Comparison of ENCODE assay signal across 17 cellular contexts in the genomic region with DNA sequence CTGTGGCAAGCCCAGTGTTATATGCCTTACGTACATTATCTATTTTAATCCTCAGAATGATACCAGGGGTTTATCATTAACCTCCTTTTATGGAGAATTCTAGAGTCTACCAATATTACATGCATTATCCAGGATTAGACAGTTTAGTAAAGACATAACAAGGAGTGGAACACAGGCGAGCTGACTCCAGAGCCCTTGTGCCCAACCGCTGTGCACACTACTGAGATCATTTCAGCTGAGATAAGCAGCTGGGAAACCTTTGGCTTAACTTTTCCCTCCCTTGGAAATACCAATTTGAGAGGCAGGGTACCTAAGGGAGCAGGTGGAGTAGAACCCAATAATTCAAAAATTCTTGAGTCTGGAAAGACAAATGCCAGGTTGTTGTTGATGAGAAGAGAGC. TPM values are rescaled to one million over a fixed set of nuclear protein-coding genes. Genes with fewer than 3 reads are reported as not detected.
A peak's percentile ranks its signal among the peaks of the same experiment; 100 is the strongest.
DNase-seq lines count a peak whose midpoint lies in the region; ATAC-seq, FAIRE-seq and TF ChIP-seq lines count a peak whose summit lies in the region.
"Had no signal": no experiment of that assay in that cellular context is flagged by ENCODE, and none has a peak within 500 bp of the region (broad histone marks: within the 10 kb centered on the region; RNA-seq: fewer than 3 reads in every experiment).

No MANE protein-coding gene starts in this region.

- H3K36me3 Mint-ChIP-seq in activated T-cell treated with anti-CD3 and anti-CD28 coated beads, Interleukin-2, amount 50 U/mL, for 24 hours (ENCODE audit: low read depth): no peaks in the 10 kb centered on the region
- H3K36me3 Mint-ChIP-seq in activated T-cell treated with anti-CD3 and anti-CD28 coated beads, Interleukin-2, amount 50 U/mL, for 72 hours (ENCODE audit: insufficient read depth in 2 of 2): no peaks in the 10 kb centered on the region
- no peaks in the 10 kb centered on the region for H3K36me3 Mint-ChIP-seq in dendritic cell treated with granulocyte-macrophage colony-stimulating factor and Interleukin-4, amounts not matched to agents 40 ng/mL and 50 ng/mL, for 4 days (ENCODE audit: low read depth)
- H3K36me3 Mint-ChIP-seq: CD8-positive, alpha-beta memory T cell had no signal

- 28 to 63% (median 45%) methylated on average over 3 of the region's 3 CpGs for WGBS in small intestine, 3 donors
- WGBS in gastroesophageal sphincter (ENCODE audit: low coverage in 1 of 2), 2 donors: 94 to 97% methylated on average over 1 to 3 of the region's 3 CpGs

- H3K4me1 Mint-ChIP-seq in activated T-cell treated with anti-CD3 and anti-CD28 coated beads, Interleukin-2, amount 50 U/mL, for 24 hours (ENCODE audit: low read depth): peaks cover 75% of the 10 kb centered on the region
- H3K4me1 Mint-ChIP-seq in activated T-cell treated with anti-CD3 and anti-CD28 coated beads, Interleukin-2, amount 50 U/mL, for 72 hours (ENCODE audit: low read depth): peaks cover 75% of the 10 kb centered on the region
- peaks cover 86% of the 10 kb centered on the region for H3K4me1 Mint-ChIP-seq in dendritic cell treated with granulocyte-macrophage colony-stimulating factor and Interleukin-4, amounts not matched to agents 40 ng/mL and 50 ng/mL, for 4 days (ENCODE audit: low read depth)

- H3K27ac Mint-ChIP-seq in activated T-cell treated with anti-CD3 and anti-CD28 coated beads, Interleukin-2, amount 50 U/mL, for 24 hours: peak overlapping the region; percentile 47
- no peak overlapping the region for H3K27ac Mint-ChIP-seq in activated T-cell treated with anti-CD3 and anti-CD28 coated beads, Interleukin-2, amount 50 U/mL, for 72 hours
- peak overlapping the region; percentile 51 for H3K27ac Mint-ChIP-seq in dendritic cell treated with granulocyte-macrophage colony-stimulating factor and Interleukin-4, amounts not matched to agents 40 ng/mL and 50 ng/mL, for 4 days

- no peaks in the 10 kb centered on the region for H3K9me3 ChIP-seq in small intestine (ENCODE audit: control insufficient read depth, low read depth)
- H3K9me3 ChIP-seq in gastroesophageal sphincter: no peaks in the 10 kb centered on the region
- H3K9me3 ChIP-seq: A549 had no signal

- TF ChIP-seq POLR2A in gastroesophageal sphincter (IDR thresholded peaks at IDR 0.05): no peak

- H3K27me3 ChIP-seq in small intestine (ENCODE audit: control insufficient read depth in 2 of 2, insufficient read depth in 2 of 2, low read length in 2 of 2) (no peaks in the 10 kb centered on the region), gastroesophageal sphincter (no peaks in the 10 kb centered on the region)
- H3K27me3 ChIP-seq: BLaER1 had no signal

- H3K27ac ChIP-seq in small intestine (ENCODE audit: low read depth in 1 of 2, low read length in 1 of 2) (peak overlapping the region; percentile 35 to 88), gastroesophageal sphincter (no peak overlapping the region)
- H3K27ac ChIP-seq: A549 had no signal

- no peak for DNase-seq in activated T-cell treated with anti-CD3 and anti-CD28 coated beads, Interleukin-2, amount 50 U/mL, for 24 hours
- DNase-seq in activated T-cell treated with anti-CD3 and anti-CD28 coated beads, Interleukin-2, amount 50 U/mL, for 72 hours: no peak
- DNase-seq in GM18507 (ENCODE audit: extremely low spot score, insufficient read length, low read depth): no peak
- peak; percentile 73 for DNase-seq in small intestine
- no peak for DNase-seq in DMS53 (lab: John Stamatoyannopoulos, UW)
- DNase-seq: CD8-positive, alpha-beta memory T cell; KBM-7; NCI-H1105 treated with DMSO at 0.1 percent for 48 hours; NCI-H1694; NCI-H2107; NCI-H524 treated with DMSO at 0.1 percent for 48 hours; PC-3 had no signal

- intact Hi-C loops in dendritic cell treated with granulocyte-macrophage colony-stimulating factor and Interleukin-4, amounts not matched to agents 40 ng/mL and 50 ng/mL, for 4 days (cut with micrococcal nuclease): no loop called here

- no peak for ATAC-seq in activated T-cell treated with anti-CD3 and anti-CD28 coated beads, Interleukin-2, amount 50 U/mL, for 72 hours (replicated peaks in 1 of 2)
- ATAC-seq in gastroesophageal sphincter: no peak
- ATAC-seq: A549, HepG2, PC-3 had no signal

- no peaks in the 10 kb centered on the region for H3K9me3 Mint-ChIP-seq in activated T-cell treated with anti-CD3 and anti-CD28 coated beads, Interleukin-2, amount 50 U/mL, for 24 hours
- no peaks in the 10 kb centered on the region for H3K9me3 Mint-ChIP-seq in activated T-cell treated with anti-CD3 and anti-CD28 coated beads, Interleukin-2, amount 50 U/mL, for 72 hours
- H3K9me3 Mint-ChIP-seq in dendritic cell treated with granulocyte-macrophage colony-stimulating factor and Interleukin-4, amounts not matched to agents 40 ng/mL and 50 ng/mL, for 4 days: no peaks in the 10 kb centered on the region
- H3K9me3 Mint-ChIP-seq: CD8-positive, alpha-beta memory T cell had no signal

- H3K4me3 ChIP-seq in small intestine (ENCODE audit: low read depth in 1 of 2, low read length in 2 of 2) (no peak overlapping the region), gastroesophageal sphincter (no peak overlapping the region)
- H3K4me3 ChIP-seq: A549, BLaER1 had no signal

- no peak overlapping the region for H3K4me3 Mint-ChIP-seq in activated T-cell treated with anti-CD3 and anti-CD28 coated beads, Interleukin-2, amount 50 U/mL, for 24 hours
- no peak overlapping the region for H3K4me3 Mint-ChIP-seq in activated T-cell treated with anti-CD3 and anti-CD28 coated beads, Interleukin-2, amount 50 U/mL, for 72 hours
- H3K4me3 Mint-ChIP-seq in dendritic cell treated with granulocyte-macrophage colony-stimulating factor and Interleukin-4, amounts not matched to agents 40 ng/mL and 50 ng/mL, for 4 days: no peak overlapping the region

- FAIRE-seq in GM18507 (lab: Jason Lieb, UNC) (peak; percentile 5), small intestine (lab: Jason Lieb, UNC) (no peak)
- FAIRE-seq: A549, HepG2 had no signal

- H3K27me3 Mint-ChIP-seq in activated T-cell treated with anti-CD3 and anti-CD28 coated beads, Interleukin-2, amount 50 U/mL, for 24 hours: no peaks in the 10 kb centered on the region
- H3K27me3 Mint-ChIP-seq in activated T-cell treated with anti-CD3 and anti-CD28 coated beads, Interleukin-2, amount 50 U/mL, for 72 hours (ENCODE audit: low read depth): no peaks in the 10 kb centered on the region
- no peaks in the 10 kb centered on the region for H3K27me3 Mint-ChIP-seq in dendritic cell treated with granulocyte-macrophage colony-stimulating factor and Interleukin-4, amounts not matched to agents 40 ng/mL and 50 ng/mL, for 4 days
- H3K27me3 Mint-ChIP-seq: CD8-positive, alpha-beta memory T cell had no signal

- TF ChIP-seq CTCF in gastroesophageal sphincter (IDR thresholded peaks at IDR 0.05): no peak

- no peak for TF ChIP-seq EP300 in gastroesophageal sphincter (IDR thresholded peaks at IDR 0.05)

- H3K4me1 ChIP-seq in small intestine (ENCODE audit: control insufficient read depth in 2 of 2, insufficient read depth in 1 of 2, low read depth in 1 of 2, low read length in 1 of 2): peaks cover 4 to 9% of the 10 kb centered on the region in 2 donors
- peaks cover 0 to 19% (median 0%) of the 10 kb centered on the region in 3 donors for H3K4me1 ChIP-seq in gastroesophageal sphincter
- H3K4me1 ChIP-seq: A549 had no signal

- H3K36me3 ChIP-seq in small intestine (ENCODE audit: control insufficient read depth in 2 of 2, insufficient read depth in 2 of 2, low read length in 2 of 2): no peaks in the 10 kb centered on the region
- H3K36me3 ChIP-seq in gastroesophageal sphincter: no peaks in the 10 kb centered on the region
- H3K36me3 ChIP-seq: BLaER1 had no signal

RNA-seq across cellular contexts. Expression of gene ATP1B1, which starts 59.8 kb away (rescaled TPM):
- total RNA-seq in activated T-cell treated with anti-CD3 and anti-CD28 coated beads, Interleukin-2, amount 50 U/mL, for 72 hours: 1 to 10 TPM; 3.3 to 8.1 TPM
- 100 to 1,000 TPM; 216 to 240 (median 238) TPM for polyA plus RNA-seq in small intestine
- 100 to 1,000 TPM in 2 of 4 donors, 10 to 100 TPM in 2; 94.8 to 137 (median 103) TPM for total RNA-seq in gastroesophageal sphincter

Comparison
In these comparisons a context has a peak if more than half of its experiments do, and no peak if none do; other contexts are left out.
1. H3K27ac ChIP-seq: peak in small intestine (2 of 2); none in gastroesophageal sphincter (0 of 4).
2. RNA of gene ATP1B1, which starts 59.8 kb away (total RNA-seq): 94.8 to 137 TPM in gastroesophageal sphincter; 3.3 to 8.1 TPM in activated T-cell treated with anti-CD3 and anti-CD28 coated beads, Interleukin-2, amount 50 U/mL, for 72 hours; every median in the first group is over 10 times any median in the second.